Comparison of ENCODE assay signal across 7 cellular contexts in the genomic region with DNA sequence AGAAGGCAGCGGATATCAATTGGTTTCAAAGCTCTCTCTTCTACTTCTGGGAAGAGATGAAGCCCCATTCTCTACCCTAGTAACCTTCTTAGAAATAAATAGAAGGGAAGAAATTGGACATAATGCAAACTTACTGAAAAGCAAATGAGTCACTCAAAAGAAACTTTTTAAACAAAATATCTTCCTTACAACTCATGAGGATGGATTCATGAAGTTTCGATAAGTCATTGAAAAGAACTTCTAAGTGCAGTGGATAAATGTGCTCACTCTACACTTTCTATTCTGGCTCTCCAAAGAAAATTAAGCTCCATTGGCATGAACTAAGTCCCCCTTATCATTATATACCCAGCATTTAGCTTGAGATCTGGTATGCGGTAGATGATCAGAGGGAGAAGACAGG.
"Had no signal": no experiment of that assay in that cellular context is flagged by ENCODE, and none has a peak within 500 bp of the region (broad histone marks: within the 10 kb centered on the region; RNA-seq: fewer than 3 reads in every experiment).

No MANE protein-coding gene starts in this region.

- H3K4me1 Mint-ChIP-seq: IgD-negative memory B cell had no signal

- H3K9me3 Mint-ChIP-seq: H9, IgD-negative memory B cell had no signal

- H3K27me3 Mint-ChIP-seq: IgD-negative memory B cell had no signal

- H2AFZ ChIP-seq: GM23248 had no signal

- H3K4me2 ChIP-seq: KMS-11 had no signal

- H3K9ac ChIP-seq: GM23248, KMS-11 had no signal

- H3K27ac ChIP-seq: GM23248, KMS-11 had no signal

- DNase-seq: GM23248, GOT3, H9, HCEC 1CT, KBM-7 had no signal

- H3K4me3 ChIP-seq: GM23248 had no signal

- H3K27ac Mint-ChIP-seq: H9, IgD-negative memory B cell had no signal

- H3K4me3 Mint-ChIP-seq: H9, IgD-negative memory B cell had no signal
